Comparison of ENCODE assay signal across 12 cellular contexts in the genomic region with DNA sequence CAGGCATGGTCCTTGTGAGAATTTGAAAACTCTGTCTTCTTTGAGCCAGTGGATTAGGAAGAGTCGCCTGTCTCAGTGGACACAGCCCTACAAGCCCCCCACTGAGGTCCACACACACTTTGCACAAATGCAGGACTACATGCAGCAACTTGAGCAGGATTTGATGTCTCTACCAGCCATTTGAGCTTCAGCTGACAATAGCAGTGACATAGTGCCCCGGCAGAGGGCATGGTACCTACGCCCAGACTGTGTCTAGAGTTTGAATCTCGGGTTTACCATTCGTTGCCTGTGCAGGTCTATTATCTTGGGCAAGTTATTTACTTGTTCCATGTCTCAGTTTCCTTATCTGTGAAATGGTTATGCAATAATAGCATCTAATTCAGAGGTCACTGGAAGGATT.
DNase-seq lines count a peak whose midpoint lies in the region; ATAC-seq and TF ChIP-seq lines count a peak whose summit lies in the region.
"Had no signal": no experiment of that assay in that cellular context is flagged by ENCODE, and none has a peak within 500 bp of the region (broad histone marks: within the 10 kb centered on the region; RNA-seq: fewer than 3 reads in every experiment).

No MANE protein-coding gene starts in this region.

- H3K9ac ChIP-seq in MM.1S (ENCODE audit: low read length), result no peak overlapping the region

- DNase-seq in NCI-H2227 treated with DMSO at 0.1 percent for 48 hours (lab: John Stamatoyannopoulos, UW) (peak; percentile 8), NCI-H2227 (lab: John Stamatoyannopoulos, UW; ENCODE audit: unreplicated experiment) (no peak), MM.1S (peak; percentile 20), epithelial cell of prostate (ENCODE audit: low read depth, low spot score) (no peak), GM19240 (ENCODE audit: insufficient read length, low spot score) (no peak), left lung (no peak)
- no peak for DNase-seq in activated CD4-positive, alpha-beta T cell treated with anti-CD3 and anti-CD28 coated beads, Interleukin-2, amount 50 U/mL, for 48 hours
- DNase-seq: activated CD4-positive, alpha-beta memory T cell treated with anti-CD3 and anti-CD28 coated beads, Interleukin-2, amount 10 ng/mL, durations not matched to agents 7 days and 5 days; activated naive CD4-positive, alpha-beta T cell treated with anti-CD3 and anti-CD28 coated beads, Interleukin-2, amount 10 ng/mL, durations not matched to agents 7 days and 5 days; NCI-H524 treated with DMSO at 0.1 percent for 48 hours; spleen had no signal

- H3K27ac ChIP-seq in MM.1S (ENCODE audit: low read length), result no peak overlapping the region
- H3K27ac ChIP-seq in epithelial cell of prostate, result peak overlapping the region; percentile 32
- H3K27ac ChIP-seq in left lung, result no peak overlapping the region
- H3K27ac ChIP-seq: spleen had no signal

- no peaks in the 10 kb centered on the region for H3K36me3 ChIP-seq in MM.1S (replicated peaks; ENCODE audit: insufficient read depth, low read length)
- no peaks in the 10 kb centered on the region for H3K36me3 ChIP-seq in left lung
- H3K36me3 ChIP-seq: spleen had no signal

- no peaks in the 10 kb centered on the region for H3K79me2 ChIP-seq in MM.1S (ENCODE audit: low read length)

- H2AFZ ChIP-seq in MM.1S (ENCODE audit: low read length), result no peak overlapping the region

- H3F3A ChIP-seq in MM.1S (ENCODE audit: insufficient read depth, low read length), result no peaks in the 10 kb centered on the region

- H3K4me3 ChIP-seq in MM.1S (ENCODE audit: low read length), result no peak overlapping the region
- H3K4me3 ChIP-seq in left lung, result no peak overlapping the region
- H3K4me3 ChIP-seq: spleen had no signal

- no peaks in the 10 kb centered on the region for H3K27me3 ChIP-seq in MM.1S (replicated peaks; ENCODE audit: insufficient read depth, low read length)
- H3K27me3 ChIP-seq in left lung, result no peaks in the 10 kb centered on the region
- H3K27me3 ChIP-seq: spleen had no signal

- H3K9me2 ChIP-seq in MM.1S (replicated peaks; ENCODE audit: insufficient read depth, low read length), result no peaks in the 10 kb centered on the region

- H3K4me1 ChIP-seq in MM.1S (ENCODE audit: low read length) (no peaks in the 10 kb centered on the region), left lung (no peaks in the 10 kb centered on the region)
- H3K4me1 ChIP-seq: spleen had no signal

- H3K9me3 ChIP-seq in MM.1S (replicated peaks; ENCODE audit: insufficient read depth, low read length) (no peaks in the 10 kb centered on the region), left lung (no peaks in the 10 kb centered on the region)
- H3K9me3 ChIP-seq: spleen had no signal

- TF ChIP-seq CTCF in MM.1S (IDR thresholded peaks at IDR 0.05; ENCODE audit: low read length) (peak; percentile 32), left lung (IDR thresholded peaks at IDR 0.05) (no peak)

- H4K20me1 ChIP-seq in MM.1S (ENCODE audit: insufficient read depth, low read length), result no peaks in the 10 kb centered on the region

- intact Hi-C loops in left lung (cut with DNase I), result no loop called here

- ATAC-seq in HG02610 (IDR thresholded peaks at IDR 0.05; ENCODE audit: unreplicated experiment), result peak; percentile 47
- ATAC-seq in left lung, result no peak

- H3K4me2 ChIP-seq in MM.1S (ENCODE audit: low read depth, low read length), result no peak overlapping the region

Comparison
In these comparisons a context has a peak if more than half of its experiments do, and no peak if none do; other contexts are left out.
1. DNase-seq: peak in NCI-H2227 treated with DMSO at 0.1 percent for 48 hours (single experiment) and MM.1S (single experiment); none in NCI-H2227 (single experiment), epithelial cell of prostate (single experiment), activated CD4-positive, alpha-beta T cell treated with anti-CD3 and anti-CD28 coated beads, Interleukin-2, amount 50 U/mL, for 48 hours (0 of 2), GM19240 (single experiment) and left lung (0 of 2).